ENCODE assay signal across 8 cellular contexts in genomic region chr9:34957492-34958410, GRCh38. TPM values are rescaled to one million over a fixed set of nuclear protein-coding genes. Genes with fewer than 3 reads are reported as not detected.
DNase-seq lines count a peak whose midpoint lies in the region; ATAC-seq and TF ChIP-seq lines count a peak whose summit lies in the region.

Gene PHF24 (plus strand): TSS chr9:34958285. CDS start chr9:34971299, 13,014 bp downstream.

- TF ChIP-seq POLR2A in prostate gland (IDR thresholded peaks at IDR 0.05) = no peak

- H3K4me1 ChIP-seq in cardiac muscle cell (ENCODE audit: low read depth) (no peaks in the 10 kb centered on the region), prostate gland (replicated peaks) (no peaks in the 10 kb centered on the region)

- no peak within 1 kb of the TSS for H3K27ac ChIP-seq in cardiac muscle cell
- H3K27ac ChIP-seq in prostate gland = no peak within 1 kb of the TSS

- no peak for ATAC-seq in GM18519 (IDR thresholded peaks at IDR 0.05; ENCODE audit: low FRiP score, unreplicated experiment)
- ATAC-seq in HG02852 (IDR thresholded peaks at IDR 0.05; ENCODE audit: unreplicated experiment) = no peak

- intact Hi-C loops in prostate gland (cut with DNase I) = no loop called here

- no peaks in the 10 kb centered on the region for H3K9me3 ChIP-seq in cardiac muscle cell (ENCODE audit: low read depth)
- H3K9me3 ChIP-seq in prostate gland = no peaks in the 10 kb centered on the region

- H3K9me3 Mint-ChIP-seq in activated T-cell treated with anti-CD3 and anti-CD28 coated beads, Interleukin-2, amount 50 U/mL, for 24 hours = no peaks in the 10 kb centered on the region

- no peaks in the 10 kb centered on the region for H3K36me3 ChIP-seq in cardiac muscle cell
- H3K36me3 ChIP-seq in prostate gland = no peaks in the 10 kb centered on the region

- H3K27me3 Mint-ChIP-seq in activated T-cell treated with anti-CD3 and anti-CD28 coated beads, Interleukin-2, amount 50 U/mL, for 24 hours = peaks cover 68% of the 10 kb centered on the region

- CTCF ChIA-PET in HEK293T (lab: Yijun Ruan, JAX) = no interaction called here
- CTCF ChIA-PET in GM10248 (lab: Yijun Ruan, JAX) = interaction anchor here (0.9 kb wide), 1 partner anchor 28 kb away, joined by 3 read pairs; no protein-coding TSS in a partner anchor

- DNase-seq in AG08395 (ENCODE audit: low spot score) (peak; percentile 25), HEK293T (ENCODE audit: extremely low spot score) (peak; percentile 59), cardiac muscle cell (ENCODE audit: low read depth in 1 of 2, low spot score in 1 of 2) (peak; percentile 26 to 67), prostate gland (ENCODE audit: low spot score) (no peak), GM10248 (ENCODE audit: extremely low spot score) (no peak)
- DNase-seq in activated T-cell treated with anti-CD3 and anti-CD28 coated beads, Interleukin-2, amount 50 U/mL, for 24 hours = peak; percentile 40

- WGBS in prostate gland = 2% methylated on average over 62 of the region's 116 CpGs

- H3K4me3 Mint-ChIP-seq in activated T-cell treated with anti-CD3 and anti-CD28 coated beads, Interleukin-2, amount 50 U/mL, for 24 hours = peak within 1 kb of the TSS; percentile 35

- peaks cover 49% of the 10 kb centered on the region for H3K27me3 ChIP-seq in cardiac muscle cell
- no peaks in the 10 kb centered on the region for H3K27me3 ChIP-seq in prostate gland (replicated peaks; ENCODE audit: insufficient read depth)

- no peaks in the 10 kb centered on the region for H3K36me3 Mint-ChIP-seq in activated T-cell treated with anti-CD3 and anti-CD28 coated beads, Interleukin-2, amount 50 U/mL, for 24 hours (ENCODE audit: low read depth)

- H3K27ac Mint-ChIP-seq in activated T-cell treated with anti-CD3 and anti-CD28 coated beads, Interleukin-2, amount 50 U/mL, for 24 hours = no peak within 1 kb of the TSS

- POLR2A ChIA-PET in HEK293T (lab: Yijun Ruan, JAX) = no interaction called here
- POLR2A ChIA-PET in GM10248 (lab: Yijun Ruan, JAX) = no interaction called here

- H3K4me3 ChIP-seq in cardiac muscle cell (peak within 1 kb of the TSS; percentile 50), prostate gland (peak within 1 kb of the TSS; percentile 36 to 37)

- TF ChIP-seq CTCF in cardiac muscle cell (IDR thresholded peaks at IDR 0.05; ENCODE audit: low read depth, low read length) = no peak
- no peak for TF ChIP-seq CTCF in prostate gland (IDR thresholded peaks at IDR 0.05)
- TF ChIP-seq CTCF in GM10248 (IDR thresholded peaks at IDR 0.05; ENCODE audit: control extremely low read depth, extremely low read depth, low read depth, missing control alignments) = no peak

- peaks cover 29% of the 10 kb centered on the region for H3K4me1 Mint-ChIP-seq in activated T-cell treated with anti-CD3 and anti-CD28 coated beads, Interleukin-2, amount 50 U/mL, for 24 hours (ENCODE audit: low read depth)

TF ChIP-seq in HEK293T, 16 proteins besides CTCF, POLR2A, EP300 and RAD21:
- TF ChIP-seq BHLHE40 (IDR thresholded peaks at IDR 0.05; ENCODE audit: borderline replicate concordance) (no peak), HDGF (IDR thresholded peaks at IDR 0.05; ENCODE audit: borderline replicate concordance) (no peak), TARDBP (IDR thresholded peaks at IDR 0.05) (no peak), FOXA1 (IDR thresholded peaks at IDR 0.05) (no peak), ZNF384 (IDR thresholded peaks at IDR 0.05) (no peak), L3MBTL2 (conservative IDR thresholded peaks at IDR 0.05) (no peak), ELF4 (IDR thresholded peaks at IDR 0.05) (no peak), SP1 (IDR thresholded peaks at IDR 0.05) (no peak), LEF1 (IDR thresholded peaks at IDR 0.05; ENCODE audit: borderline replicate concordance) (no peak), CTBP1 (IDR thresholded peaks at IDR 0.05; ENCODE audit: borderline replicate concordance) (no peak), FOXM1 (IDR thresholded peaks at IDR 0.05; ENCODE audit: borderline replicate concordance) (no peak), NFRKB (IDR thresholded peaks at IDR 0.05) (no peak), ARNT (IDR thresholded peaks at IDR 0.05) (no peak), SUZ12 (IDR thresholded peaks at IDR 0.05) (no peak), FOXK2 (IDR thresholded peaks at IDR 0.05) (no peak), PKNOX1 (IDR thresholded peaks at IDR 0.05) (no peak)

RNA-seq across cellular contexts. Expression of gene PHF24, which starts in this region (rescaled TPM):
- total RNA-seq in cardiac muscle cell (1.1 and 2.9 TPM in 2 replicates), prostate gland (100 to 1,000 TPM in 1 of 2 donors, not detected in 1; 111 TPM)
- polyA plus RNA-seq in cardiac muscle cell = 0.95 and 1.4 TPM in 2 replicates

Comparison
In these comparisons a context has a peak if more than half of its experiments do, and no peak if none do; other contexts are left out.
1. DNase-seq: peak in AG08395 (single experiment), HEK293T (single experiment), activated T-cell treated with anti-CD3 and anti-CD28 coated beads, Interleukin-2, amount 50 U/mL, for 24 hours (single experiment) and cardiac muscle cell (2 of 2); none in prostate gland (single experiment) and GM10248 (single experiment).